15 cellular contexts compared by ENCODE assay signal in genomic region chr10:88377510-88377909, GRCh38.
"Had no signal": no experiment of that assay in that cellular context is flagged by ENCODE, and none has a peak within 500 bp of the region (broad histone marks: within the 10 kb centered on the region; RNA-seq: fewer than 3 reads in every experiment).

No MANE protein-coding gene starts in this region.

- H3K27ac Mint-ChIP-seq: immature natural killer cell, natural killer cell had no signal

- H3K36me3 Mint-ChIP-seq: immature natural killer cell, natural killer cell had no signal

- H3K36me3 ChIP-seq: esophagus squamous epithelium, gastroesophageal sphincter, right atrium auricular region, sigmoid colon had no signal

- ATAC-seq: gastroesophageal sphincter, natural killer cell had no signal

- H3K4me1 Mint-ChIP-seq: immature natural killer cell, natural killer cell had no signal

- H3K9me3 Mint-ChIP-seq: natural killer cell, neural crest cell had no signal

- H3K4me3 ChIP-seq: esophagus squamous epithelium, gastroesophageal sphincter, right atrium auricular region, sigmoid colon, skin epidermis had no signal

- DNase-seq: cortex of kidney; effector memory CD4-positive, alpha-beta T cell; esophagus squamous epithelium; glutamatergic neuron; immature natural killer cell; mammary epithelial cell; natural killer cell; sigmoid colon; stimulated activated CD4-positive, alpha-beta T cell treated with anti-CD3 and anti-CD28 coated beads, Interleukin-2, amount 100 ng/mL, for 48 hours; stimulated activated naive CD4-positive, alpha-beta T cell treated with Interleukin-2 at 50 U/mL for 16 hours; trophoblast cell had no signal

- H3K4me1 ChIP-seq: esophagus squamous epithelium, gastroesophageal sphincter, right atrium auricular region had no signal

- H3K27ac ChIP-seq: esophagus squamous epithelium, gastroesophageal sphincter, right atrium auricular region, sigmoid colon, skin epidermis had no signal

- H3K27me3 ChIP-seq: esophagus squamous epithelium, gastroesophageal sphincter, right atrium auricular region, sigmoid colon had no signal

- H3K4me3 Mint-ChIP-seq: immature natural killer cell, natural killer cell, neural crest cell had no signal

- H3K9me3 ChIP-seq: esophagus squamous epithelium, gastroesophageal sphincter, right atrium auricular region, sigmoid colon had no signal
